Comparison of ENCODE assay signal across 22 cellular contexts in the genomic region with DNA sequence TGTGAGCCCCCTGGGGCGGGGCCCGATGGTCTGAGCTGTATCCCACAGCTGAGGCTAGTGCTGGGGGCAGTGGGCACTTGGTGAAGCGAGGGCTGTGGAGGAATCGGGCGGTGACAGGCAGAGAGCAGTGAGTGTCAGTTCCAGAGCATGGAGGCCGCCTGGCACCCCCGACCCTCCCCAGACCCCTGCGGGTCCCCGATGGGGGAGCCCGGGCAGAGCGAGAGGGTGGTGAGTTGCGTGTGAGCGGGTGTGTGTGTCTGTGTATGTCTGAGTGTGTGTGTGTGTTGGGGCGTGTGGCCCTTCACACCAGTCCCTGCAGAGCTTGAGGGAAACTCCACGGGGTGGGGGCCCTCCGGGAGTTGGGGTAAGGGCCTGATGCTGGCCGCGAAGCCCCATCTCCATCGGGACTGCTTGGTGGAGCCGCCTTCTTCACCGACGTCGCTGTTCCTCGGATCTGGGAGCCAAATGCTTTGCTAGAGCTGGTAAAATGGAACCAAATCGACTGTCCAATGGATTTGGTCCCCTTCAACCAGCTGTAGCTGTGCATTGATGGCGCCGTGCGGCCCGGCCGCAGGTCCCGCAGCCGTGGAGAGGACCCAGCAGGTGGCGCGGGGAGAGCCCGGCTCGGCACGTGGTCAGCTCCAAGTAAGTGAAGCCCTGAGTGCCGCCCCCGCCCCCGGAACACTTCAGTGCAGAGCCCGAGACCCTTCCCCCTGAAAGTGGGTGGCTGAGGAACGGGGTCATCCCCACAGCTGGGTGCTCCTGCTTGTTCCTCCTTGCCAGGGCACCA.
"Had no signal": no experiment of that assay in that cellular context is flagged by ENCODE, and none has a peak within 500 bp of the region (broad histone marks: within the 10 kb centered on the region; RNA-seq: fewer than 3 reads in every experiment).

No MANE protein-coding gene starts in this region.

- H3K4me2 ChIP-seq: smooth muscle cell had no signal

- DNase-seq: effector CD4-positive, alpha-beta T cell; endodermal cell; erythroblast; foreskin keratinocyte; head of caudate nucleus; hypothalamus; kidney glomerular epithelial cell; lower lobe of right lung; natural killer cell; nucleus accumbens; ovary; stimulated activated CD4-positive, alpha-beta T cell treated with anti-CD3 and anti-CD28 coated beads, Interleukin-2, amount 100 ng/mL, for 48 hours; stimulated activated naive CD8-positive, alpha-beta T cell treated with anti-CD3 and anti-CD28 coated beads, Interleukin-15, Interleukin-2, amounts not matched to agents 100 U/mL and 50 U/mL, for 24 hours; thyroid gland had no signal

- H3K36me3 ChIP-seq: lower lobe of right lung, ovary, suprapubic skin, thyroid gland had no signal

- H3K4me3 ChIP-seq: coronary artery, lower lobe of right lung, ovary, smooth muscle cell, suprapubic skin, thyroid gland had no signal

- H3K27me3 ChIP-seq: ovary, thyroid gland had no signal

- H3K9me3 ChIP-seq: lower lobe of right lung, ovary, suprapubic skin, thyroid gland had no signal

- FAIRE-seq: endothelial cell of umbilical vein, islet of Langerhans, urothelium cell line had no signal

- ATAC-seq: foreskin keratinocyte; left lobe of liver; lower lobe of right lung; natural killer cell; sciatic nerve; stimulated activated naive CD8-positive, alpha-beta T cell treated with anti-CD3 and anti-CD28 coated beads, Interleukin-15, Interleukin-2, amounts not matched to agents 100 U/mL and 50 U/mL, for 24 hours had no signal

- H3K27ac ChIP-seq: coronary artery, foreskin keratinocyte, lower lobe of right lung, ovary, suprapubic skin, thyroid gland had no signal

- H3K4me1 ChIP-seq: foreskin keratinocyte, lower lobe of right lung, suprapubic skin, thyroid gland had no signal
